In genomic region chr10:101112799-101113594, GRCh38 we compare ENCODE assay signal across 19 cellular contexts. TPM values are rescaled to one million over a fixed set of nuclear protein-coding genes. Genes with fewer than 3 reads are reported as not detected.
"Had no signal": no experiment of that assay in that cellular context is flagged by ENCODE, and none has a peak within 500 bp of the region (broad histone marks: within the 10 kb centered on the region; RNA-seq: fewer than 3 reads in every experiment).

No MANE protein-coding gene starts in this region.

- DNase-seq: activated CD4-positive, alpha-beta T cell treated with anti-CD3 and anti-CD28 coated beads, Interleukin-2, amount 10 ng/mL, durations not matched to agents 7 days and 5 days; activated CD4-positive, CD25-positive, alpha-beta regulatory T cell; activated CD8-positive, alpha-beta memory T cell treated with anti-CD3 and anti-CD28 coated beads for 24 hours; activated naive CD4-positive, alpha-beta T cell treated with anti-CD3 and anti-CD28 coated beads for 36 hours; activated naive CD8-positive, alpha-beta T cell treated with anti-CD3 and anti-CD28 coated beads, Interleukin-2, amount 50 U/mL, for 24 hours; dermis blood vessel endothelial cell; gastrocnemius medialis; heart right ventricle; left cardiac atrium; mammary epithelial cell; stimulated activated CD4-positive, alpha-beta T cell treated with anti-CD3 and anti-CD28 coated beads, Interleukin-2, amount 100 ng/mL, for 48 hours; stimulated activated naive CD4-positive, alpha-beta T cell; T-helper 17 cell had no signal

- H3K4me3 ChIP-seq: gastrocnemius medialis, heart right ventricle, pancreas, tibial nerve had no signal

- H3K36me3 ChIP-seq: gastrocnemius medialis, heart right ventricle, pancreas, tibial nerve had no signal

- ATAC-seq: activated naive CD8-positive, alpha-beta T cell treated with anti-CD3 and anti-CD28 coated beads, Interleukin-2, amount 50 U/mL, for 24 hours; gastrocnemius medialis; heart right ventricle; left cardiac atrium; pancreas; T-helper 17 cell had no signal

- H3K4me1 ChIP-seq: gastrocnemius medialis, heart right ventricle, pancreas, tibial nerve had no signal

- FAIRE-seq: pancreas had no signal

- H3K4me3 Mint-ChIP-seq: activated CD4-positive, alpha-beta T cell treated with anti-CD3 and anti-CD28 coated beads, Interleukin-2, amount 10 ng/mL, durations not matched to agents 7 days and 5 days; activated naive CD4-positive, alpha-beta T cell treated with anti-CD3 and anti-CD28 coated beads for 36 hours; activated naive CD8-positive, alpha-beta T cell treated with anti-CD3 and anti-CD28 coated beads, Interleukin-2, amount 50 U/mL, for 24 hours; T-helper 17 cell had no signal

- H3K9me3 Mint-ChIP-seq: activated CD4-positive, alpha-beta T cell treated with anti-CD3 and anti-CD28 coated beads, Interleukin-2, amount 10 ng/mL, durations not matched to agents 7 days and 5 days; activated naive CD4-positive, alpha-beta T cell treated with anti-CD3 and anti-CD28 coated beads for 36 hours; activated naive CD8-positive, alpha-beta T cell treated with anti-CD3 and anti-CD28 coated beads, Interleukin-2, amount 50 U/mL, for 24 hours; activated T-helper 2 cell treated with anti-CD3 and anti-CD28 coated beads, Interferon-gamma antibody, Interleukin-2, Interleukin-4, amounts not matched to agents 10 μg/mL and 5 μg/mL and 100 μg/mL, durations not matched to agents 14 hours and 24 hours and 36 hours had no signal

- H3K27me3 ChIP-seq: pancreas had no signal

- H3K4me1 Mint-ChIP-seq: activated CD4-positive, alpha-beta T cell treated with anti-CD3 and anti-CD28 coated beads, Interleukin-2, amount 10 ng/mL, durations not matched to agents 7 days and 5 days; activated naive CD8-positive, alpha-beta T cell treated with anti-CD3 and anti-CD28 coated beads, Interleukin-2, amount 50 U/mL, for 24 hours had no signal

- H3K9me3 ChIP-seq: gastrocnemius medialis, heart right ventricle, pancreas, tibial nerve had no signal

- H3K27ac Mint-ChIP-seq: activated CD4-positive, alpha-beta T cell treated with anti-CD3 and anti-CD28 coated beads, Interleukin-2, amount 10 ng/mL, durations not matched to agents 7 days and 5 days; activated naive CD4-positive, alpha-beta T cell treated with anti-CD3 and anti-CD28 coated beads for 36 hours; activated naive CD8-positive, alpha-beta T cell treated with anti-CD3 and anti-CD28 coated beads, Interleukin-2, amount 50 U/mL, for 24 hours; activated T-helper 2 cell treated with anti-CD3 and anti-CD28 coated beads, Interferon-gamma antibody, Interleukin-2, Interleukin-4, amounts not matched to agents 10 μg/mL and 5 μg/mL and 100 μg/mL, durations not matched to agents 14 hours and 24 hours and 36 hours; T-helper 17 cell had no signal

- H3K27ac ChIP-seq: gastrocnemius medialis, heart right ventricle, pancreas, tibial nerve had no signal

RNA-seq across cellular contexts. Expression of gene TLX1, which starts 18.1 kb away (rescaled TPM):
- total RNA-seq: activated CD4-positive, alpha-beta T cell treated with anti-CD3 and anti-CD28 coated beads, Interleukin-2, amount 10 ng/mL, durations not matched to agents 7 days and 5 days; activated naive CD4-positive, alpha-beta T cell treated with anti-CD3 and anti-CD28 coated beads for 36 hours; activated T-helper 2 cell treated with anti-CD3 and anti-CD28 coated beads, Interferon-gamma antibody, Interleukin-2, Interleukin-4, amounts not matched to agents 10 μg/mL and 5 μg/mL and 100 μg/mL, durations not matched to agents 14 hours and 24 hours and 36 hours; aorta; dermis blood vessel endothelial cell; epithelial cell of proximal tubule; gastrocnemius medialis; mammary epithelial cell; pancreas; subcutaneous adipose tissue; T-helper 17 cell; tibial nerve had no signal
- polyA plus RNA-seq: mammary epithelial cell had no signal

RNA-seq across cellular contexts. Expression of gene KAZALD1, which starts 51.2 kb away (rescaled TPM):
- total RNA-seq: T-helper 17 cell had no signal
